In genomic region chr7:73307436-73307835, GRCh38 we compare ENCODE assay signal across 1 cellular context.
TF ChIP-seq lines count a peak whose summit lies in the region.

No MANE protein-coding gene starts in this region.

TF ChIP-seq in HepG2, 621 proteins besides CTCF, POLR2A, EP300 and RAD21:
- TF ChIP-seq, protein P1, sequence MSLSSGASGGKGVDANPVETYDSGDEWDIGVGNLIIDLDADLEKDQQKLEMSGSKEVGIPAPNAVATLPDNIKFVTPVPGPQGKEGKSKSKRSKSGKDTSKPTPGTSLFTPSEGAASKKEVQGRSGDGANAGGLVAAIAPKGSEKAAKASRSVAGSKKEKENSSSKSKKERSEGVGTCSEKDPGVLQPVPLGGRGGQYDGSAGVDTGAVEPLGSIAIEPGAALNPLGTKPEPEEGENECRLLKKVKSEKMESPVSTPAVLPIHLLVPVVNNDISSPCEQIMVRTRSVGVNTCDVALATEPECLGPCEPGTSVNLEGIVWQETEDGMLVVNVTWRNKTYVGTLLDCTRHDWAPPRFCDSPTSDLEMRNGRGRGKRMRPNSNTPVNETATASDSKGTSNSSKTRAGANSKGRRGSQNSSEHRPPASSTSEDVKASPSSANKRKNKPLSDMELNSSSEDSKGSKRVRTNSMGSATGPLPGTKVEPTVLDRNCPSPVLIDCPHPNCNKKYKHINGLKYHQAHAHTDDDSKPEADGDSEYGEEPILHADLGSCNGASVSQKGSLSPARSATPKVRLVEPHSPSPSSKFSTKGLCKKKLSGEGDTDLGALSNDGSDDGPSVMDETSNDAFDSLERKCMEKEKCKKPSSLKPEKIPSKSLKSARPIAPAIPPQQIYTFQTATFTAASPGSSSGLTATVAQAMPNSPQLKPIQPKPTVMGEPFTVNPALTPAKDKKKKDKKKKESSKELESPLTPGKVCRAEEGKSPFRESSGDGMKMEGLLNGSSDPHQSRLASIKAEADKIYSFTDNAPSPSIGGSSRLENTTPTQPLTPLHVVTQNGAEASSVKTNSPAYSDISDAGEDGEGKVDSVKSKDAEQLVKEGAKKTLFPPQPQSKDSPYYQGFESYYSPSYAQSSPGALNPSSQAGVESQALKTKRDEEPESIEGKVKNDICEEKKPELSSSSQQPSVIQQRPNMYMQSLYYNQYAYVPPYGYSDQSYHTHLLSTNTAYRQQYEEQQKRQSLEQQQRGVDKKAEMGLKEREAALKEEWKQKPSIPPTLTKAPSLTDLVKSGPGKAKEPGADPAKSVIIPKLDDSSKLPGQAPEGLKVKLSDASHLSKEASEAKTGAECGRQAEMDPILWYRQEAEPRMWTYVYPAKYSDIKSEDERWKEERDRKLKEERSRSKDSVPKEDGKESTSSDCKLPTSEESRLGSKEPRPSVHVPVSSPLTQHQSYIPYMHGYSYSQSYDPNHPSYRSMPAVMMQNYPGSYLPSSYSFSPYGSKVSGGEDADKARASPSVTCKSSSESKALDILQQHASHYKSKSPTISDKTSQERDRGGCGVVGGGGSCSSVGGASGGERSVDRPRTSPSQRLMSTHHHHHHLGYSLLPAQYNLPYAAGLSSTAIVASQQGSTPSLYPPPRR (CRISPR knock-in tag; IDR thresholded peaks at IDR 0.05; ENCODE audit: borderline replicate concordance): no peak
- TF ChIP-seq ZNF160 (CRISPR knock-in tag; IDR thresholded peaks at IDR 0.05): no peak
- TF ChIP-seq, protein P2, sequence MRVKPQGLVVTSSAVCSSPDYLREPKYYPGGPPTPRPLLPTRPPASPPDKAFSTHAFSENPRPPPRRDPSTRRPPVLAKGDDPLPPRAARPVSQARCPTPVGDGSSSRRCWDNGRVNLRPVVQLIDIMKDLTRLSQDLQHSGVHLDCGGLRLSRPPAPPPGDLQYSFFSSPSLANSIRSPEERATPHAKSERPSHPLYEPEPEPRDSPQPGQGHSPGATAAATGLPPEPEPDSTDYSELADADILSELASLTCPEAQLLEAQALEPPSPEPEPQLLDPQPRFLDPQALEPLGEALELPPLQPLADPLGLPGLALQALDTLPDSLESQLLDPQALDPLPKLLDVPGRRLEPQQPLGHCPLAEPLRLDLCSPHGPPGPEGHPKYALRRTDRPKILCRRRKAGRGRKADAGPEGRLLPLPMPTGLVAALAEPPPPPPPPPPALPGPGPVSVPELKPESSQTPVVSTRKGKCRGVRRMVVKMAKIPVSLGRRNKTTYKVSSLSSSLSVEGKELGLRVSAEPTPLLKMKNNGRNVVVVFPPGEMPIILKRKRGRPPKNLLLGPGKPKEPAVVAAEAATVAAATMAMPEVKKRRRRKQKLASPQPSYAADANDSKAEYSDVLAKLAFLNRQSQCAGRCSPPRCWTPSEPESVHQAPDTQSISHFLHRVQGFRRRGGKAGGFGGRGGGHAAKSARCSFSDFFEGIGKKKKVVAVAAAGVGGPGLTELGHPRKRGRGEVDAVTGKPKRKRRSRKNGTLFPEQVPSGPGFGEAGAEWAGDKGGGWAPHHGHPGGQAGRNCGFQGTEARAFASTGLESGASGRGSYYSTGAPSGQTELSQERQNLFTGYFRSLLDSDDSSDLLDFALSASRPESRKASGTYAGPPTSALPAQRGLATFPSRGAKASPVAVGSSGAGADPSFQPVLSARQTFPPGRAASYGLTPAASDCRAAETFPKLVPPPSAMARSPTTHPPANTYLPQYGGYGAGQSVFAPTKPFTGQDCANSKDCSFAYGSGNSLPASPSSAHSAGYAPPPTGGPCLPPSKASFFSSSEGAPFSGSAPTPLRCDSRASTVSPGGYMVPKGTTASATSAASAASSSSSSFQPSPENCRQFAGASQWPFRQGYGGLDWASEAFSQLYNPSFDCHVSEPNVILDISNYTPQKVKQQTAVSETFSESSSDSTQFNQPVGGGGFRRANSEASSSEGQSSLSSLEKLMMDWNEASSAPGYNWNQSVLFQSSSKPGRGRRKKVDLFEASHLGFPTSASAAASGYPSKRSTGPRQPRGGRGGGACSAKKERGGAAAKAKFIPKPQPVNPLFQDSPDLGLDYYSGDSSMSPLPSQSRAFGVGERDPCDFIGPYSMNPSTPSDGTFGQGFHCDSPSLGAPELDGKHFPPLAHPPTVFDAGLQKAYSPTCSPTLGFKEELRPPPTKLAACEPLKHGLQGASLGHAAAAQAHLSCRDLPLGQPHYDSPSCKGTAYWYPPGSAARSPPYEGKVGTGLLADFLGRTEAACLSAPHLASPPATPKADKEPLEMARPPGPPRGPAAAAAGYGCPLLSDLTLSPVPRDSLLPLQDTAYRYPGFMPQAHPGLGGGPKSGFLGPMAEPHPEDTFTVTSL (CRISPR knock-in tag; IDR thresholded peaks at IDR 0.05; ENCODE audit: borderline replicate concordance): no peak
- TF ChIP-seq, protein P3, sequence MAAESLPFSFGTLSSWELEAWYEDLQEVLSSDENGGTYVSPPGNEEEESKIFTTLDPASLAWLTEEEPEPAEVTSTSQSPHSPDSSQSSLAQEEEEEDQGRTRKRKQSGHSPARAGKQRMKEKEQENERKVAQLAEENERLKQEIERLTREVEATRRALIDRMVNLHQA (CRISPR knock-in tag; IDR thresholded peaks at IDR 0.05): no peak
